In the genomic region with DNA sequence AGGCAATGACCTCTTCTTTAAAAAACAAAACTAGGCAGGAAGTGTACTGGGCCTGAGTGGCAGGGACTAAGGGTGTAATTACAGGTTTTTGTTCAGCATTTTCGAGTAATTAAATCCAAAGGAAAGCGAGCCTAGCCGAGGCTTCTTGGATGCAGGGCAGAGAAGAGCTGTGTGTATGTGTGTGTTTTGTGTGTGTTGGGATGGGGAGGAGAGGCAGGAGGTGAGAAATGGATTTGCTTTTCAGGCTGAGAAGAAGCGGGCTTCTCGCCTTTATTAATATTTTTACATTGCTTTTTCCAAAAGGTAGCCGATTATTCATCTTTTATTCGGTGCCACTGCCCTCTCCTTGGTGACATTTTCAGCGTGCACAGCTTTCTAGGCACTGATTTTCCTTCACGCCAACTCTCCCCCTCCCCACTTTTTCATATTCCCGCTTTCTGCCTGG, we compare ENCODE assay signal across 9 cellular contexts. TPM values are rescaled to one million over a fixed set of nuclear protein-coding genes. Genes with fewer than 3 reads are reported as not detected.
A peak's percentile ranks its signal among the peaks of the same experiment; 100 is the strongest.
DNase-seq lines count a peak whose midpoint lies in the region; ATAC-seq, FAIRE-seq and TF ChIP-seq lines count a peak whose summit lies in the region.
"Had no signal": no experiment of that assay in that cellular context is flagged by ENCODE, and none has a peak within 500 bp of the region (broad histone marks: within the 10 kb centered on the region; RNA-seq: fewer than 3 reads in every experiment).

No MANE protein-coding gene starts in this region.

- H3K4me1 ChIP-seq in K562 (replicated peaks in 1 of 2; ENCODE audit: control insufficient read depth in 2 of 2, insufficient read depth in 2 of 2, low read length in 2 of 2): peaks cover 45 to 48% of the 10 kb centered on the region in 2 experiments

- no peaks in the 10 kb centered on the region for H3K27me3 ChIP-seq in CD4-positive, alpha-beta T cell (ENCODE audit: control insufficient read depth, insufficient read depth, low read length)
- no peaks in the 10 kb centered on the region for H3K27me3 ChIP-seq in K562 (ENCODE audit: control insufficient read depth in 2 of 2, insufficient read depth in 2 of 2, low read length in 2 of 2)
- no peaks in the 10 kb centered on the region for H3K27me3 ChIP-seq in neural cell (ENCODE audit: insufficient read depth, low read depth, low read length)

- no peak for TF ChIP-seq POLR2A in K562 (conservative IDR thresholded peaks at IDR 0.05)

- TF ChIP-seq EP300 in K562 (IDR thresholded peaks at IDR 0.05; ENCODE audit: low read length) (no peak), neural cell (conservative IDR thresholded peaks at IDR 0.05; ENCODE audit: poor library complexity, severe bottlenecking) (no peak)

- BruUV-seq in K562 (replicated peaks; lab: Mats Ljungman, UMichigan): no TSS peak

- H3K9ac ChIP-seq in K562 (ENCODE audit: insufficient read depth in 1 of 2, low read depth in 2 of 2, low read length in 2 of 2) (no peak overlapping the region; a peak in 1 of 4 replicates), neural cell (ENCODE audit: low read length) (peak overlapping the region; percentile 90)

- H3K9me2 ChIP-seq in neural cell (ENCODE audit: insufficient read depth, low read length): no peaks in the 10 kb centered on the region

- no peaks in the 10 kb centered on the region for H3K36me3 ChIP-seq in K562 (ENCODE audit: control insufficient read depth, insufficient read depth, low read length)
- no peaks in the 10 kb centered on the region for H3K36me3 ChIP-seq in neural cell (ENCODE audit: insufficient read depth, low read length)

- POLR2A ChIA-PET in CD4-positive, alpha-beta T cell (lab: Charles Lee): interaction anchor here (0.7 to 2.7 kb wide), 5 partner anchors 8 to 76 kb away, joined by 3 to 15 read pairs (median 3); no protein-coding TSS in a partner anchor
- POLR2A ChIA-PET in K562 (lab: Yijun Ruan, JAX): interaction anchor here (0.8 kb wide), 1 partner anchor 61 kb away, joined by 4 read pairs; no protein-coding TSS in a partner anchor

- no peaks in the 10 kb centered on the region for H3K9me3 ChIP-seq in CD4-positive, alpha-beta T cell (ENCODE audit: control insufficient read depth, low read length)
- H3K9me3 ChIP-seq in K562 (replicated peaks; ENCODE audit: control insufficient read depth, insufficient read depth, low read depth, low read length) (no peaks in the 10 kb centered on the region), neural cell (ENCODE audit: low read length) (no peaks in the 10 kb centered on the region)

- no peak overlapping the region for H3K4me2 ChIP-seq in K562 (ENCODE audit: insufficient read depth, low read length)
- peak overlapping the region; percentile 26 for H3K4me2 ChIP-seq in neural cell (ENCODE audit: low read length)

- no peak for TF ChIP-seq CTCF in CD4-positive, alpha-beta T cell (IDR thresholded peaks at IDR 0.05)
- TF ChIP-seq CTCF in K562 (IDR thresholded peaks at IDR 0.05 in 2 of 3, conservative IDR thresholded peaks at IDR 0.05 in 1 of 3; ENCODE audit: insufficient read depth in 2 of 3, low read depth in 1 of 3, low read length in 3 of 3) (no peak), neural cell (IDR thresholded peaks at IDR 0.05; ENCODE audit: poor library complexity, severe bottlenecking) (no peak)

- no peak for FAIRE-seq in K562 (lab: Jason Lieb, UNC)
- FAIRE-seq: islet of Langerhans had no signal

- H3K4me1 Mint-ChIP-seq in CD4-positive, alpha-beta T cell (ENCODE audit: low read depth): peaks cover 93% of the 10 kb centered on the region

- WGBS in K562 (ENCODE audit: insufficient coverage, low coverage, missing lambda C conversion rate): 90% methylated on average over 10 of the region's 10 CpGs

- in situ Hi-C loops in K562 (cut with MboI): no loop called here

- H2AFZ ChIP-seq in K562 (ENCODE audit: low read depth, low read length): peak overlapping the region; percentile 87
- H2AFZ ChIP-seq in neural cell (ENCODE audit: low read depth, low read length): peak overlapping the region; percentile 9

- TF ChIP-seq RAD21 in K562 (CRISPR knock-in tag; conservative IDR thresholded peaks at IDR 0.05 in 1 of 2, IDR thresholded peaks at IDR 0.05 in 1 of 2) (no peak), neural cell (conservative IDR thresholded peaks at IDR 0.05) (no peak)

- no peaks in the 10 kb centered on the region for H3K9me1 ChIP-seq in K562 (ENCODE audit: control insufficient read depth, insufficient read depth, low read length)

- H3F3A ChIP-seq in neural cell (ENCODE audit: insufficient read depth, low read length, poor library complexity, severe bottlenecking): no peaks in the 10 kb centered on the region

- H4K20me1 ChIP-seq in K562 (replicated peaks; ENCODE audit: control insufficient read depth, insufficient read depth, low read length): no peaks in the 10 kb centered on the region
- no peaks in the 10 kb centered on the region for H4K20me1 ChIP-seq in neural cell (ENCODE audit: insufficient read depth)

- intact Hi-C loops in CD4-positive, alpha-beta T cell (cut with DNase I, micrococcal nuclease): no loop called here
- intact Hi-C loops in K562 (cut with micrococcal nuclease): no loop called here

- H3K79me2 ChIP-seq in K562 (ENCODE audit: control insufficient read depth, insufficient read depth, low read length): no peaks in the 10 kb centered on the region
- H3K79me2 ChIP-seq in neural cell (replicated peaks; ENCODE audit: insufficient read depth, low read length): peaks cover 4% of the 10 kb centered on the region

- H3K36me3 Mint-ChIP-seq in CD4-positive, alpha-beta T cell (ENCODE audit: low read depth): peaks cover 15% of the 10 kb centered on the region

- H3K4me3 ChIP-seq in K562: no peak overlapping the region
- peak overlapping the region; percentile 35 for H3K4me3 ChIP-seq in neural cell (ENCODE audit: low read length)

- no peak for DNase-seq in CD4-positive, alpha-beta T cell
- DNase-seq in NCI-H1105 treated with DMSO at 0.1 percent for 48 hours (lab: John Stamatoyannopoulos, UW) (peak; percentile 82), K562 (ENCODE audit: extremely low read depth in 1 of 4, low spot score in 3 of 4) (no peak), NCI-H2029 (lab: John Stamatoyannopoulos, UW) (no peak), left lobe of liver (ENCODE audit: low spot score) (no peak), hypothalamus (lab: John Stamatoyannopoulos, UW) (no peak)

- peak overlapping the region; percentile 100 for H3K27ac Mint-ChIP-seq in CD4-positive, alpha-beta T cell

- peak overlapping the region; percentile 60 for H3K4me3 Mint-ChIP-seq in CD4-positive, alpha-beta T cell

- ATAC-seq in CD4-positive, alpha-beta T cell (ENCODE audit: poor library complexity): no peak
- ATAC-seq in K562 (no peak), GM18867 (IDR thresholded peaks at IDR 0.05; ENCODE audit: unreplicated experiment) (no peak), left lobe of liver (no peak)

- H3K27me3 Mint-ChIP-seq in CD4-positive, alpha-beta T cell: no peaks in the 10 kb centered on the region

- H3K27ac ChIP-seq in CD4-positive, alpha-beta T cell (ENCODE audit: low read depth, low read length): peak overlapping the region; percentile 40
- H3K27ac ChIP-seq in K562 (ENCODE audit: extremely low read depth, low read depth, low read length): no peak overlapping the region
- H3K27ac ChIP-seq in neural cell (ENCODE audit: low read length): peak overlapping the region; percentile 100

- H3K9me3 Mint-ChIP-seq in CD4-positive, alpha-beta T cell: no peaks in the 10 kb centered on the region

- CTCF ChIA-PET in CD4-positive, alpha-beta T cell (lab: Charles Lee): interaction anchor here (1.6 to 2.1 kb wide), 2 partner anchors 10 to 124 kb away, joined by 4 to 6 read pairs; no protein-coding TSS in a partner anchor
- CTCF ChIA-PET in K562 (lab: Yijun Ruan, JAX; ENCODE audit: low intra/inter-chr PET ratio): no interaction called here

TF ChIP-seq in K562, 482 proteins besides CTCF, POLR2A, EP300 and RAD21 (continues in another document):
- no peak for TF ChIP-seq HMG20B (CRISPR knock-in tag; IDR thresholded peaks at IDR 0.05)

TF ChIP-seq in neural cell, 6 proteins besides CTCF, POLR2A, EP300 and RAD21 (continues in another document):
- TF ChIP-seq SMC3 (conservative IDR thresholded peaks at IDR 0.05; ENCODE audit: poor library complexity) (no peak), TAF1 (IDR thresholded peaks at IDR 0.05; ENCODE audit: low read depth) (no peak), EZH2 (IDR thresholded peaks at IDR 0.05; ENCODE audit: borderline replicate concordance, insufficient read depth, low read length, poor library complexity, severe bottlenecking) (no peak), POLR2AphosphoS5 (IDR thresholded peaks at IDR 0.05) (no peak)

RNA-seq across cellular contexts. Expression of gene IRF2BPL, which starts 8.9 kb away (rescaled TPM):
- 10 to 100 TPM; 70.9 to 71.8 TPM for total RNA-seq in CD4-positive, alpha-beta T cell
- total RNA-seq in K562 (2011; cell fraction: chromatin; rRNA removed; ENCODE audit: low replicate concordance): 1.8 and 3.8 TPM in 2 replicates
- 5.5 and 6.5 TPM in 2 replicates for total RNA-seq in K562 (2011; cell fraction: nucleolus; rRNA removed)
- total RNA-seq in K562 (2011; cell fraction: nucleoplasm; rRNA removed): 2.5 and 3.7 TPM in 2 replicates
- 14.4 and 18.2 TPM in 2 replicates for total RNA-seq in K562 (2014; rRNA removed)
- total RNA-seq in K562 (2014; rRNA removed; fragmentation: Illumina TruSeq; extraction: Trizol): 2.4 and 2.5 TPM in 2 replicates
- total RNA-seq in K562 (2015; rRNA removed; fragmentation: Illumina TruSeq; extraction: Trizol): 4.2 and 5.1 TPM in 2 replicates
- 21.6 and 22.1 TPM in 2 replicates for total RNA-seq in K562 (2021)
- polyA plus RNA-seq in K562 (2011; rRNA removed): 1.3 and 2.8 TPM in 2 replicates
- 1.7 and 4.5 TPM in 2 replicates for polyA plus RNA-seq in K562 (2011; cell fraction: cytosol; rRNA removed)
- polyA plus RNA-seq in K562 (2011; cell fraction: nucleus; rRNA removed): 3.2 and 4.7 TPM in 2 replicates
- 16.8 and 19.2 TPM in 2 replicates for polyA plus RNA-seq in K562 (2012)
- 2.5 and 3.6 TPM in 2 replicates for polyA plus RNA-seq in K562 (2014; fragmentation: Illumina TruSeq; extraction: Trizol)
- under 1 TPM; 0.52 to 0.75 TPM for polyA plus RNA-seq in K562 (2014; fragmentation: Nextera tagmentation; extraction: Ambion mirVana)
- polyA plus RNA-seq in K562 (2014; rRNA removed): 6.5 and 6.9 TPM in 2 replicates
- polyA minus RNA-seq in K562 (2011; rRNA and poly(A)+ RNA removed): 2.2 TPM in 2 replicates
- polyA minus RNA-seq in K562 (2011; cell fraction: cytosol; rRNA and poly(A)+ RNA removed): 6.6 and 10.5 TPM in 2 replicates
- polyA minus RNA-seq in K562 (2011; cell fraction: nucleus; rRNA and poly(A)+ RNA removed): 3.1 and 5.6 TPM in 2 replicates
- 42.9 and 46.5 TPM in 2 replicates for polyA plus RNA-seq in neural cell
- 97.2 and 123 TPM in 2 replicates for polyA minus RNA-seq in neural cell
- 18.1 TPM for total RNA-seq in left lobe of liver
